ENCODE assay signal across 2 cellular contexts in the genomic region with DNA sequence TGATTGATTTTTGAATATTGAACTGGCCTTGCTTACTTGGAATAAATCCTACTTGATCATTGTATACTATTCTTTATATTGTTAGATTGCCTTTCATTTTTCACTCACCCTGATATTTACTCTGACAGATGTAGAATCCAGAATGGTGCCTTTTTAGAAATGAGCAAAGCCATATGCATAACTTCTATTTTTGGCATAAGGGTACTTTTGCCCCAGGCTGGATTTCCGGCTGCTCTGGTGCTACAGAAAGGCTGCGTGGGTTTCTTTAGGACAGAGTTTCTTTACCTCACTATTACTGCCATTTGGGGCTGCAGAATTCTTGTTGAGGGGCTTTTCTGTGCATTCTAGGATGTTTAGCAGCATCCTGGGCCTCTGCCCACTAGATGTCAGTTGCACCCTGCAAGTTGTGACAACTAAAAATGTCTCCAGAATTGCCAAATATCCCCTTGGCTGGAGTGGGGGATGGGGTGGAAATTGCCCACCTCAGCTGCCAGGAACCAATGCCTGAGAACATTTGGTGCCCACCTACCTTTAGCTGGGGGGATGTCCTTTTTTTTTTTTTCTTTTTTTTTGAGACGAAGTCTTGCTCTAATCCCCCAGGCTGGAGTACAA.
TF ChIP-seq lines count a peak whose summit lies in the region.

No MANE protein-coding gene starts in this region.

TF ChIP-seq in GM23338, 12 proteins besides CTCF, POLR2A, EP300 and RAD21:
- TF ChIP-seq EZH2 (IDR thresholded peaks at IDR 0.05; ENCODE audit: low read depth, unreplicated experiment), result no peak
- no peak for TF ChIP-seq ZNF331 (CRISPR knock-in tag; IDR thresholded peaks at IDR 0.05; ENCODE audit: low read depth)
- TF ChIP-seq, protein P1, sequence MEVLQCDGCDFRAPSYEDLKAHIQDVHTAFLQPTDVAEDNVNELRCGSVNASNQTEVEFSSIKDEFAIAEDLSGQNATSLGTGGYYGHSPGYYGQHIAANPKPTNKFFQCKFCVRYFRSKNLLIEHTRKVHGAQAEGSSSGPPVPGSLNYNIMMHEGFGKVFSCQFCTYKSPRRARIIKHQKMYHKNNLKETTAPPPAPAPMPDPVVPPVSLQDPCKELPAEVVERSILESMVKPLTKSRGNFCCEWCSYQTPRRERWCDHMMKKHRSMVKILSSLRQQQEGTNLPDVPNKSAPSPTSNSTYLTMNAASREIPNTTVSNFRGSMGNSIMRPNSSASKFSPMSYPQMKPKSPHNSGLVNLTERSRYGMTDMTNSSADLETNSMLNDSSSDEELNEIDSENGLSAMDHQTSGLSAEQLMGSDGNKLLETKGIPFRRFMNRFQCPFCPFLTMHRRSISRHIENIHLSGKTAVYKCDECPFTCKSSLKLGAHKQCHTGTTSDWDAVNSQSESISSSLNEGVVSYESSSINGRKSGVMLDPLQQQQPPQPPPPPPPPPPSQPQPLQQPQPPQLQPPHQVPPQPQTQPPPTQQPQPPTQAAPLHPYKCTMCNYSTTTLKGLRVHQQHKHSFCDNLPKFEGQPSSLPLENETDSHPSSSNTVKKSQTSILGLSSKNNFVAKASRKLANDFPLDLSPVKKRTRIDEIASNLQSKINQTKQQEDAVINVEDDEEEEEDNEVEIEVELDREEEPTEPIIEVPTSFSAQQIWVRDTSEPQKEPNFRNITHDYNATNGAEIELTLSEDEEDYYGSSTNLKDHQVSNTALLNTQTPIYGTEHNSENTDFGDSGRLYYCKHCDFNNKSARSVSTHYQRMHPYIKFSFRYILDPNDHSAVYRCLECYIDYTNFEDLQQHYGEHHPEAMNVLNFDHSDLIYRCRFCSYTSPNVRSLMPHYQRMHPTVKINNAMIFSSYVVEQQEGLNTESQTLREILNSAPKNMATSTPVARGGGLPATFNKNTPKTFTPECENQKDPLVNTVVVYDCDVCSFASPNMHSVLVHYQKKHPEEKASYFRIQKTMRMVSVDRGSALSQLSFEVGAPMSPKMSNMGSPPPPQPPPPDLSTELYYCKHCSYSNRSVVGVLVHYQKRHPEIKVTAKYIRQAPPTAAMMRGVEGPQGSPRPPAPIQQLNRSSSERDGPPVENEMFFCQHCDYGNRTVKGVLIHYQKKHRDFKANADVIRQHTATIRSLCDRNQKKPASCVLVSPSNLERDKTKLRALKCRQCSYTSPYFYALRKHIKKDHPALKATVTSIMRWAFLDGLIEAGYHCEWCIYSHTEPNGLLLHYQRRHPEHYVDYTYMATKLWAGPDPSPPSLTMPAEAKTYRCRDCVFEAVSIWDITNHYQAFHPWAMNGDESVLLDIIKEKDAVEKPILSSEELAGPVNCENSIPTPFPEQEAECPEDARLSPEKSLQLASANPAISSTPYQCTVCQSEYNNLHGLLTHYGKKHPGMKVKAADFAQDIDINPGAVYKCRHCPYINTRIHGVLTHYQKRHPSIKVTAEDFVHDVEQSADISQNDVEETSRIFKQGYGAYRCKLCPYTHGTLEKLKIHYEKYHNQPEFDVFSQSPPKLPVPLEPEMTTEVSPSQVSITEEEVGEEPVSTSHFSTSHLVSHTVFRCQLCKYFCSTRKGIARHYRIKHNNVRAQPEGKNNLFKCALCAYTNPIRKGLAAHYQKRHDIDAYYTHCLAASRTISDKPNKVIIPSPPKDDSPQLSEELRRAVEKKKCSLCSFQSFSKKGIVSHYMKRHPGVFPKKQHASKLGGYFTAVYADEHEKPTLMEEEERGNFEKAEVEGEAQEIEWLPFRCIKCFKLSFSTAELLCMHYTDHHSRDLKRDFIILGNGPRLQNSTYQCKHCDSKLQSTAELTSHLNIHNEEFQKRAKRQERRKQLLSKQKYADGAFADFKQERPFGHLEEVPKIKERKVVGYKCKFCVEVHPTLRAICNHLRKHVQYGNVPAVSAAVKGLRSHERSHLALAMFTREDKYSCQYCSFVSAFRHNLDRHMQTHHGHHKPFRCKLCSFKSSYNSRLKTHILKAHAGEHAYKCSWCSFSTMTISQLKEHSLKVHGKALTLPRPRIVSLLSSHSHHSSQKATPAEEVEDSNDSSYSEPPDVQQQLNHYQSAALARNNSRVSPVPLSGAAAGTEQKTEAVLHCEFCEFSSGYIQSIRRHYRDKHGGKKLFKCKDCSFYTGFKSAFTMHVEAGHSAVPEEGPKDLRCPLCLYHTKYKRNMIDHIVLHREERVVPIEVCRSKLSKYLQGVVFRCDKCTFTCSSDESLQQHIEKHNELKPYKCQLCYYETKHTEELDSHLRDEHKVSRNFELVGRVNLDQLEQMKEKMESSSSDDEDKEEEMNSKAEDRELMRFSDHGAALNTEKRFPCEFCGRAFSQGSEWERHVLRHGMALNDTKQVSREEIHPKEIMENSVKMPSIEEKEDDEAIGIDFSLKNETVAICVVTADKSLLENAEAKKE (CRISPR knock-in tag; IDR thresholded peaks at IDR 0.05), result no peak
- TF ChIP-seq, protein P2, sequence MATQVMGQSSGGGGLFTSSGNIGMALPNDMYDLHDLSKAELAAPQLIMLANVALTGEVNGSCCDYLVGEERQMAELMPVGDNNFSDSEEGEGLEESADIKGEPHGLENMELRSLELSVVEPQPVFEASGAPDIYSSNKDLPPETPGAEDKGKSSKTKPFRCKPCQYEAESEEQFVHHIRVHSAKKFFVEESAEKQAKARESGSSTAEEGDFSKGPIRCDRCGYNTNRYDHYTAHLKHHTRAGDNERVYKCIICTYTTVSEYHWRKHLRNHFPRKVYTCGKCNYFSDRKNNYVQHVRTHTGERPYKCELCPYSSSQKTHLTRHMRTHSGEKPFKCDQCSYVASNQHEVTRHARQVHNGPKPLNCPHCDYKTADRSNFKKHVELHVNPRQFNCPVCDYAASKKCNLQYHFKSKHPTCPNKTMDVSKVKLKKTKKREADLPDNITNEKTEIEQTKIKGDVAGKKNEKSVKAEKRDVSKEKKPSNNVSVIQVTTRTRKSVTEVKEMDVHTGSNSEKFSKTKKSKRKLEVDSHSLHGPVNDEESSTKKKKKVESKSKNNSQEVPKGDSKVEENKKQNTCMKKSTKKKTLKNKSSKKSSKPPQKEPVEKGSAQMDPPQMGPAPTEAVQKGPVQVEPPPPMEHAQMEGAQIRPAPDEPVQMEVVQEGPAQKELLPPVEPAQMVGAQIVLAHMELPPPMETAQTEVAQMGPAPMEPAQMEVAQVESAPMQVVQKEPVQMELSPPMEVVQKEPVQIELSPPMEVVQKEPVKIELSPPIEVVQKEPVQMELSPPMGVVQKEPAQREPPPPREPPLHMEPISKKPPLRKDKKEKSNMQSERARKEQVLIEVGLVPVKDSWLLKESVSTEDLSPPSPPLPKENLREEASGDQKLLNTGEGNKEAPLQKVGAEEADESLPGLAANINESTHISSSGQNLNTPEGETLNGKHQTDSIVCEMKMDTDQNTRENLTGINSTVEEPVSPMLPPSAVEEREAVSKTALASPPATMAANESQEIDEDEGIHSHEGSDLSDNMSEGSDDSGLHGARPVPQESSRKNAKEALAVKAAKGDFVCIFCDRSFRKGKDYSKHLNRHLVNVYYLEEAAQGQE (IDR thresholded peaks at IDR 0.05; ENCODE audit: unreplicated experiment), result no peak
- no peak for TF ChIP-seq NANOG (IDR thresholded peaks at IDR 0.05; ENCODE audit: borderline replicate concordance)
TF ChIP-seq in GM23338: peak in this region for 0.

TF ChIP-seq in GM12878, 131 proteins besides CTCF, POLR2A, EP300 and RAD21:
- TF ChIP-seq, protein P3, sequence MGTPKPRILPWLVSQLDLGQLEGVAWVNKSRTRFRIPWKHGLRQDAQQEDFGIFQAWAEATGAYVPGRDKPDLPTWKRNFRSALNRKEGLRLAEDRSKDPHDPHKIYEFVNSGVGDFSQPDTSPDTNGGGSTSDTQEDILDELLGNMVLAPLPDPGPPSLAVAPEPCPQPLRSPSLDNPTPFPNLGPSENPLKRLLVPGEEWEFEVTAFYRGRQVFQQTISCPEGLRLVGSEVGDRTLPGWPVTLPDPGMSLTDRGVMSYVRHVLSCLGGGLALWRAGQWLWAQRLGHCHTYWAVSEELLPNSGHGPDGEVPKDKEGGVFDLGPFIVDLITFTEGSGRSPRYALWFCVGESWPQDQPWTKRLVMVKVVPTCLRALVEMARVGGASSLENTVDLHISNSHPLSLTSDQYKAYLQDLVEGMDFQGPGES (IDR thresholded peaks at IDR 0.05), result no peak
- TF ChIP-seq MEF2A (IDR thresholded peaks at IDR 0.05; ENCODE audit: insufficient read depth, low read depth, low read length) (peak; percentile 93), HDAC6 (IDR thresholded peaks at IDR 0.05; ENCODE audit: unreplicated experiment) (no peak), CHD4 (IDR thresholded peaks at IDR 0.05) (no peak), POLR2AphosphoS2 (IDR thresholded peaks at IDR 0.05; ENCODE audit: low read depth, low read length) (no peak), CREB1 (IDR thresholded peaks at IDR 0.05; ENCODE audit: low read depth) (0 out of 2 replicates have a peak, but pooled peaks have one; percentile 15), PAX5 (IDR thresholded peaks at IDR 0.05; ENCODE audit: borderline replicate concordance, low read depth, low read length) (no peak), NFIC (IDR thresholded peaks at IDR 0.05; ENCODE audit: low read depth, low read length) (peak; percentile 39; the same call in 1 of the 2 replicates), RUNX3 (IDR thresholded peaks at IDR 0.05; ENCODE audit: low read length) (peak; percentile 24; the same call in 1 of the 2 replicates), JUNB (IDR thresholded peaks at IDR 0.05) (peak; percentile 39), HCFC1 (IDR thresholded peaks at IDR 0.05; ENCODE audit: low read length) (no peak), ZSCAN29 (IDR thresholded peaks at IDR 0.05) (no peak), ZNF217 (IDR thresholded peaks at IDR 0.05) (no peak), RELA (IDR thresholded peaks at IDR 0.05; ENCODE audit: borderline replicate concordance, partially characterized antibody) (no peak), FOXM1 (IDR thresholded peaks at IDR 0.05; ENCODE audit: low read depth, low read length) (0 out of 2 replicates have a peak, but pooled peaks have one; percentile 20), EED (IDR thresholded peaks at IDR 0.05; ENCODE audit: low read depth) (0 out of 2 replicates have a peak, but pooled peaks have one; percentile 17), ZNF24 (IDR thresholded peaks at IDR 0.05) (no peak), MEF2B (IDR thresholded peaks at IDR 0.05; ENCODE audit: partially characterized antibody, poor library complexity, severe bottlenecking) (peak; percentile 38)
- TF ChIP-seq, protein P4, sequence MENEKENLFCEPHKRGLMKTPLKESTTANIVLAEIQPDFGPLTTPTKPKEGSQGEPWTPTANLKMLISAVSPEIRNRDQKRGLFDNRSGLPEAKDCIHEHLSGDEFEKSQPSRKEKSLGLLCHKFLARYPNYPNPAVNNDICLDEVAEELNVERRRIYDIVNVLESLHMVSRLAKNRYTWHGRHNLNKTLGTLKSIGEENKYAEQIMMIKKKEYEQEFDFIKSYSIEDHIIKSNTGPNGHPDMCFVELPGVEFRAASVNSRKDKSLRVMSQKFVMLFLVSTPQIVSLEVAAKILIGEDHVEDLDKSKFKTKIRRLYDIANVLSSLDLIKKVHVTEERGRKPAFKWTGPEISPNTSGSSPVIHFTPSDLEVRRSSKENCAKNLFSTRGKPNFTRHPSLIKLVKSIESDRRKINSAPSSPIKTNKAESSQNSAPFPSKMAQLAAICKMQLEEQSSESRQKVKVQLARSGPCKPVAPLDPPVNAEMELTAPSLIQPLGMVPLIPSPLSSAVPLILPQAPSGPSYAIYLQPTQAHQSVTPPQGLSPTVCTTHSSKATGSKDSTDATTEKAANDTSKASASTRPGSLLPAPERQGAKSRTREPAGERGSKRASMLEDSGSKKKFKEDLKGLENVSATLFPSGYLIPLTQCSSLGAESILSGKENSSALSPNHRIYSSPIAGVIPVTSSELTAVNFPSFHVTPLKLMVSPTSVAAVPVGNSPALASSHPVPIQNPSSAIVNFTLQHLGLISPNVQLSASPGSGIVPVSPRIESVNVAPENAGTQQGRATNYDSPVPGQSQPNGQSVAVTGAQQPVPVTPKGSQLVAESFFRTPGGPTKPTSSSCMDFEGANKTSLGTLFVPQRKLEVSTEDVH (IDR thresholded peaks at IDR 0.05; ENCODE audit: low read depth, partially characterized antibody), result no peak
- TF ChIP-seq, protein P5, sequence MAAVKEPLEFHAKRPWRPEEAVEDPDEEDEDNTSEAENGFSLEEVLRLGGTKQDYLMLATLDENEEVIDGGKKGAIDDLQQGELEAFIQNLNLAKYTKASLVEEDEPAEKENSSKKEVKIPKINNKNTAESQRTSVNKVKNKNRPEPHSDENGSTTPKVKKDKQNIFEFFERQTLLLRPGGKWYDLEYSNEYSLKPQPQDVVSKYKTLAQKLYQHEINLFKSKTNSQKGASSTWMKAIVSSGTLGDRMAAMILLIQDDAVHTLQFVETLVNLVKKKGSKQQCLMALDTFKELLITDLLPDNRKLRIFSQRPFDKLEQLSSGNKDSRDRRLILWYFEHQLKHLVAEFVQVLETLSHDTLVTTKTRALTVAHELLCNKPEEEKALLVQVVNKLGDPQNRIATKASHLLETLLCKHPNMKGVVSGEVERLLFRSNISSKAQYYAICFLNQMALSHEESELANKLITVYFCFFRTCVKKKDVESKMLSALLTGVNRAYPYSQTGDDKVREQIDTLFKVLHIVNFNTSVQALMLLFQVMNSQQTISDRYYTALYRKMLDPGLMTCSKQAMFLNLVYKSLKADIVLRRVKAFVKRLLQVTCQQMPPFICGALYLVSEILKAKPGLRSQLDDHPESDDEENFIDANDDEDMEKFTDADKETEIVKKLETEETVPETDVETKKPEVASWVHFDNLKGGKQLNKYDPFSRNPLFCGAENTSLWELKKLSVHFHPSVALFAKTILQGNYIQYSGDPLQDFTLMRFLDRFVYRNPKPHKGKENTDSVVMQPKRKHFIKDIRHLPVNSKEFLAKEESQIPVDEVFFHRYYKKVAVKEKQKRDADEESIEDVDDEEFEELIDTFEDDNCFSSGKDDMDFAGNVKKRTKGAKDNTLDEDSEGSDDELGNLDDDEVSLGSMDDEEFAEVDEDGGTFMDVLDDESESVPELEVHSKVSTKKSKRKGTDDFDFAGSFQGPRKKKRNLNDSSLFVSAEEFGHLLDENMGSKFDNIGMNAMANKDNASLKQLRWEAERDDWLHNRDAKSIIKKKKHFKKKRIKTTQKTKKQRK (IDR thresholded peaks at IDR 0.05; ENCODE audit: low read depth, low read length), result no peak
